ENCODE assay signal across 18 cellular contexts in the genomic region with DNA sequence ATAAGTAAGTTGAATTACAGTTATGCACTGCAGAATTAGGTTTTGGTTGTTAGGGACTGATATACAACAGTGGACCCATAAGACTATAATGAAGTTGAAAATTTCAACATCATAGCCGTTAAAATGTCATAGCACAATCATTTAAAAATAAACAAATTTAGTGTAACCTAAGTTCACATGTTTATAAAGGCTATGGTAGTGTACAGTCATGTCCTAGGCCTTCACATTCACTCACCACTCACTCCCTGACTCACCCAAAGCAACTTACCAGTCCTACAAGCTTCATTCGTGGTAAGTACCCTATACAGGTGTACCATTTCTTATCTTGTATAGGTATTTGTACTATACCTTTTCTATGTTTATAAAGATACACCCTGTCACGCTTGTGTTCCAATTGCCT.
A peak's percentile ranks its signal among the peaks of the same experiment; 100 is the strongest.
DNase-seq lines count a peak whose midpoint lies in the region; ATAC-seq and TF ChIP-seq lines count a peak whose summit lies in the region.
"Had no signal": no experiment of that assay in that cellular context is flagged by ENCODE, and none has a peak within 500 bp of the region (broad histone marks: within the 10 kb centered on the region; RNA-seq: fewer than 3 reads in every experiment).

No MANE protein-coding gene starts in this region.

- H3K27me3 ChIP-seq in IMR-90 (ENCODE audit: control insufficient read depth, insufficient read depth, low read length), result no peaks in the 10 kb centered on the region
- no peaks in the 10 kb centered on the region for H3K27me3 ChIP-seq in CD8-positive, alpha-beta memory T cell (ENCODE audit: insufficient read depth, low read length, poor library complexity, severe bottlenecking)
- H3K27me3 ChIP-seq: BLaER1 treated with 17β-estradiol and CSF1 and Interleukin-3, amounts not matched to agents 10 nM and 100 nM had no signal

- in situ Hi-C loops in IMR-90 (cut with MboI; ENCODE audit: low sequenced_read_pairs), result no loop called here

- no peaks in the 10 kb centered on the region for H3K4me1 Mint-ChIP-seq in CD8-positive, alpha-beta memory T cell

- H3K9me3 ChIP-seq in IMR-90 (ENCODE audit: control insufficient read depth, insufficient read depth, low read length), result peaks cover 3% of the 10 kb centered on the region; the same call in 1 of the 2 replicates
- no peaks in the 10 kb centered on the region for H3K9me3 ChIP-seq in CD8-positive, alpha-beta memory T cell (ENCODE audit: low read length)

- no peak overlapping the region for H3K23ac ChIP-seq in IMR-90 (ENCODE audit: low read depth, low read length)

- H2AK5ac ChIP-seq in IMR-90 (ENCODE audit: low read depth, low read length), result no peak overlapping the region

- BruUV-seq in IMR-90 (replicated peaks; lab: Mats Ljungman, UMichigan), result no TSS peak

- H3K9ac ChIP-seq in IMR-90 (ENCODE audit: low read depth, low read length), result no peak overlapping the region
- H3K9ac ChIP-seq: BLaER1 treated with 17β-estradiol and CSF1 and Interleukin-3, amounts not matched to agents 10 nM and 100 nM had no signal

- H3K36me3 Mint-ChIP-seq in CD8-positive, alpha-beta memory T cell, result no peaks in the 10 kb centered on the region

- peak; percentile 43 for DNase-seq in EH (ENCODE audit: low read depth)
- peak; percentile 58 for DNase-seq in IMR-90
- DNase-seq in epithelial cell of prostate (ENCODE audit: low read depth, low spot score), result peak; percentile 53
- peak; percentile 53 for DNase-seq in kidney tubule cell (ENCODE audit: low spot score)
- DNase-seq in HUDEP-2 (lab: John Stamatoyannopoulos, UW; ENCODE audit: unreplicated experiment in 76 of 76), result no peak
- no peak for DNase-seq in CD8-positive, alpha-beta memory T cell
- DNase-seq: COR-L47, DMS153, NCI-H1048, NCI-H146, NCI-H2107, NCI-H226, NCI-H526 treated with DMSO at 0.1 percent for 48 hours had no signal

- no peak overlapping the region for H3K56ac ChIP-seq in IMR-90 (ENCODE audit: extremely low read depth, insufficient read depth, low read length)

- no peak overlapping the region for H3K4me3 Mint-ChIP-seq in CD8-positive, alpha-beta memory T cell

- intact Hi-C loops in IMR-90 (cut with micrococcal nuclease), result no loop called here

- H2BK20ac ChIP-seq in IMR-90 (ENCODE audit: low read depth, low read length), result no peak overlapping the region

- CTCF ChIA-PET in IMR-90 (lab: Yijun Ruan, JAX), result no interaction called here
- CTCF ChIA-PET in CD8-positive, alpha-beta memory T cell (lab: Charles Lee), result no interaction called here

- peaks cover 1 to 12% of the 10 kb centered on the region in 2 donors for H3K27me3 Mint-ChIP-seq in CD8-positive, alpha-beta memory T cell

- no CpG with 5 or more reads among the region's 3 CpGs for WGBS in IMR-90 (ENCODE audit: extremely low coverage in 2 of 2, insufficient read length in 1 of 2), 2 experiments

- H3K4me2 ChIP-seq in IMR-90 (ENCODE audit: low read depth, low read length), result no peak overlapping the region; the same call in 1 of the 2 replicates
- H3K4me2 ChIP-seq: BLaER1 treated with 17β-estradiol and CSF1 and Interleukin-3, amounts not matched to agents 10 nM and 100 nM had no signal

- no peak overlapping the region for H3K4me3 ChIP-seq in IMR-90 (ENCODE audit: insufficient read depth, low read depth, low read length)
- H3K4me3 ChIP-seq in CD8-positive, alpha-beta memory T cell (ENCODE audit: low read length), result no peak overlapping the region
- H3K4me3 ChIP-seq: BLaER1 treated with 17β-estradiol and CSF1 and Interleukin-3, amounts not matched to agents 10 nM and 100 nM; SK-N-MC had no signal

- H3K4me1 ChIP-seq in IMR-90 (ENCODE audit: control insufficient read depth, insufficient read depth, low read length), result no peaks in the 10 kb centered on the region
- no peaks in the 10 kb centered on the region for H3K4me1 ChIP-seq in CD8-positive, alpha-beta memory T cell (ENCODE audit: insufficient read depth, low read length)

- no peaks in the 10 kb centered on the region for H4K20me1 ChIP-seq in IMR-90 (ENCODE audit: insufficient read depth, low read length)
- H4K20me1 ChIP-seq: BLaER1 treated with 17β-estradiol and CSF1 and Interleukin-3, amounts not matched to agents 10 nM and 100 nM had no signal

- H3K14ac ChIP-seq in IMR-90 (replicated peaks; ENCODE audit: low read depth, low read length), result no peak overlapping the region

- dilution Hi-C loops in IMR-90 (cut with HindIII; ENCODE audit: low sequenced_read_pairs, unreplicated experiment), result no loop called here

- no peak overlapping the region for H2BK15ac ChIP-seq in IMR-90 (ENCODE audit: low read depth, low read length)

- H3K27ac ChIP-seq in IMR-90 (ENCODE audit: insufficient read depth, low read length), result no peak overlapping the region
- no peak overlapping the region for H3K27ac ChIP-seq in epithelial cell of prostate
- H3K27ac ChIP-seq in CD8-positive, alpha-beta memory T cell (ENCODE audit: low read depth, low read length), result no peak overlapping the region
- H3K27ac ChIP-seq: BLaER1 treated with 17β-estradiol and CSF1 and Interleukin-3, amounts not matched to agents 10 nM and 100 nM; SK-N-MC had no signal

- H4K5ac ChIP-seq in IMR-90 (ENCODE audit: low read depth, low read length), result no peak overlapping the region

- no peak overlapping the region for H2BK120ac ChIP-seq in IMR-90 (ENCODE audit: low read depth, low read length)

- POLR2A ChIA-PET in IMR-90 (lab: Charles Lee; ENCODE audit: unreplicated experiment), result no interaction called here
- POLR2A ChIA-PET in CD8-positive, alpha-beta memory T cell (lab: Charles Lee), result no interaction called here

- no peaks in the 10 kb centered on the region for H3K79me1 ChIP-seq in IMR-90 (ENCODE audit: low read depth in 1 of 2, low read length in 2 of 2)

- H3K4ac ChIP-seq in IMR-90 (ENCODE audit: low read depth, low read length), result no peak overlapping the region

- no peak overlapping the region for H2AFZ ChIP-seq in IMR-90 (replicated peaks; ENCODE audit: low read length, poor library complexity)

- ATAC-seq in IMR-90 (ENCODE audit: low read depth), result no peak; the same call in 1 of the 2 replicates
- no peak for ATAC-seq in HG02623 (IDR thresholded peaks at IDR 0.05; ENCODE audit: unreplicated experiment)
- no peak for ATAC-seq in HG03521 (IDR thresholded peaks at IDR 0.05; ENCODE audit: unreplicated experiment)
- ATAC-seq: HCT116 had no signal

- H4K8ac ChIP-seq in IMR-90 (ENCODE audit: low read depth in 2 of 2, low read length in 2 of 2), result no peak overlapping the region

- no peak overlapping the region for H2BK5ac ChIP-seq in IMR-90 (ENCODE audit: low read depth, low read length, poor library complexity, severe bottlenecking)

- H3K18ac ChIP-seq in IMR-90 (ENCODE audit: low read depth, low read length), result no peak overlapping the region

- no peak overlapping the region for H3K27ac Mint-ChIP-seq in CD8-positive, alpha-beta memory T cell

- no peak for TF ChIP-seq RAD21 in IMR-90 (IDR thresholded peaks at IDR 0.05; ENCODE audit: low read length)

- peaks cover 0 to 3% (median 0%) of the 10 kb centered on the region in 5 donors for H3K9me3 Mint-ChIP-seq in CD8-positive, alpha-beta memory T cell

- no peak overlapping the region for H4K91ac ChIP-seq in IMR-90 (ENCODE audit: insufficient read depth, low read depth, low read length)

- no peak overlapping the region for H2AK9ac ChIP-seq in IMR-90 (replicated peaks; ENCODE audit: low read depth, low read length, poor library complexity)

- H3K36me3 ChIP-seq in IMR-90 (ENCODE audit: control insufficient read depth, insufficient read depth, low read length), result no peaks in the 10 kb centered on the region
- H3K36me3 ChIP-seq in CD8-positive, alpha-beta memory T cell (ENCODE audit: insufficient read depth, low read length), result no peaks in the 10 kb centered on the region
- H3K36me3 ChIP-seq: BLaER1 treated with 17β-estradiol and CSF1 and Interleukin-3, amounts not matched to agents 10 nM and 100 nM had no signal

- no peak for TF ChIP-seq POLR2A in IMR-90 (IDR thresholded peaks at IDR 0.05; ENCODE audit: low read depth, low read length)

- no peaks in the 10 kb centered on the region for H3K9me1 ChIP-seq in IMR-90 (ENCODE audit: insufficient read depth, low read length)

- TF ChIP-seq CTCF in IMR-90 (conservative IDR thresholded peaks at IDR 0.05; ENCODE audit: low read depth, low read length), result no peak

TF ChIP-seq in IMR-90, 13 proteins besides CTCF, POLR2A, EP300 and RAD21:
- TF ChIP-seq CEBPB (IDR thresholded peaks at IDR 0.05; ENCODE audit: low read depth, low read length) (no peak), MXI1 (IDR thresholded peaks at IDR 0.05; ENCODE audit: borderline replicate concordance, low read depth, low read length) (no peak), MAZ (IDR thresholded peaks at IDR 0.05; ENCODE audit: borderline replicate concordance, low read depth, low read length) (no peak), RCOR1 (IDR thresholded peaks at IDR 0.05; ENCODE audit: insufficient replicate concordance, low read length) (no peak), RFX5 (IDR thresholded peaks at IDR 0.05; ENCODE audit: low read depth, low read length) (no peak), CHD1 (IDR thresholded peaks at IDR 0.05; ENCODE audit: low read depth, low read length) (no peak), FOS (IDR thresholded peaks at IDR 0.05; ENCODE audit: low read depth, low read length) (no peak), MAFK (IDR thresholded peaks at IDR 0.05; ENCODE audit: low read depth, low read length) (no peak), NFE2L2 (IDR thresholded peaks at IDR 0.05; ENCODE audit: low read depth, low read length) (no peak), BHLHE40 (IDR thresholded peaks at IDR 0.05; ENCODE audit: low read depth, low read length) (no peak)
- TF ChIP-seq, protein P1, sequence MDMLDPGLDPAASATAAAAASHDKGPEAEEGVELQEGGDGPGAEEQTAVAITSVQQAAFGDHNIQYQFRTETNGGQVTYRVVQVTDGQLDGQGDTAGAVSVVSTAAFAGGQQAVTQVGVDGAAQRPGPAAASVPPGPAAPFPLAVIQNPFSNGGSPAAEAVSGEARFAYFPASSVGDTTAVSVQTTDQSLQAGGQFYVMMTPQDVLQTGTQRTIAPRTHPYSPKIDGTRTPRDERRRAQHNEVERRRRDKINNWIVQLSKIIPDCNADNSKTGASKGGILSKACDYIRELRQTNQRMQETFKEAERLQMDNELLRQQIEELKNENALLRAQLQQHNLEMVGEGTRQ (IDR thresholded peaks at IDR 0.05; ENCODE audit: low read depth, low read length), result no peak
- TF ChIP-seq, protein P2, sequence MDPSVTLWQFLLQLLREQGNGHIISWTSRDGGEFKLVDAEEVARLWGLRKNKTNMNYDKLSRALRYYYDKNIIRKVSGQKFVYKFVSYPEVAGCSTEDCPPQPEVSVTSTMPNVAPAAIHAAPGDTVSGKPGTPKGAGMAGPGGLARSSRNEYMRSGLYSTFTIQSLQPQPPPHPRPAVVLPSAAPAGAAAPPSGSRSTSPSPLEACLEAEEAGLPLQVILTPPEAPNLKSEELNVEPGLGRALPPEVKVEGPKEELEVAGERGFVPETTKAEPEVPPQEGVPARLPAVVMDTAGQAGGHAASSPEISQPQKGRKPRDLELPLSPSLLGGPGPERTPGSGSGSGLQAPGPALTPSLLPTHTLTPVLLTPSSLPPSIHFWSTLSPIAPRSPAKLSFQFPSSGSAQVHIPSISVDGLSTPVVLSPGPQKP (IDR thresholded peaks at IDR 0.05; ENCODE audit: borderline replicate concordance, low read depth, low read length), result no peak

Comparison
In these comparisons a context has a peak if more than half of its experiments do, and no peak if none do; other contexts are left out.
1. DNase-seq: peak in EH (single experiment), IMR-90 (single experiment), epithelial cell of prostate (single experiment) and kidney tubule cell (single experiment); none in HUDEP-2 (0 of 76) and CD8-positive, alpha-beta memory T cell (0 of 5).